Comparison of ENCODE assay signal across 2 cellular contexts in the genomic region with DNA sequence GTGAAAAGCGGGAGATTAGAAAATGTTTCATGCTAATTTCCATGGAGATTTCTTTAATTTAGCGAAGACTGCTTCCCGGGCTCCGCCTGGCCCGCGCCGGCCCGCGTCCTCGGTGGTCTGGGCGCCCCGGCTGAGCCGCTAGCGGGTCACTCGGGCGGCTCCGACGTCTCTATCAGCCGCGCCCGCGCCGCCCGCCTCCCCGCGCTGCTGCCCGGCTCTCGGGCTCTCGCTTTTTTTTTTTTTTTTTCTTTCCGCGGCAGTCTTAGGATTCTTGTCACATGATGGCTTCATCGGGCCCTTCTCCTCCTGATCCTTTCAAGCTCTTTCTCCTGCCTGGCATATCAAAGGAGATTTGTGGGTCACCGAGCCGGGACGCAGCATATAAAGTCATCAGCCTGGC.
TF ChIP-seq lines count a peak whose summit lies in the region.

No MANE protein-coding gene starts in this region.

TF ChIP-seq in H1, 55 proteins besides CTCF, POLR2A, EP300 and RAD21:
- TF ChIP-seq SUZ12 (IDR thresholded peaks at IDR 0.05; ENCODE audit: low read length) (0 out of 2 replicates have a peak, but pooled peaks have one; percentile 41), SIX5 (IDR thresholded peaks at IDR 0.05; ENCODE audit: low read depth, low read length) (no peak), SP2 (IDR thresholded peaks at IDR 0.05; ENCODE audit: low read length) (no peak), RBBP5 (IDR thresholded peaks at IDR 0.05; ENCODE audit: borderline replicate concordance, low read depth, low read length) (peak; percentile 32; the same call in 1 of the 2 replicates), KDM5A (IDR thresholded peaks at IDR 0.05; ENCODE audit: low read length) (no peak)
- TF ChIP-seq, protein P1, sequence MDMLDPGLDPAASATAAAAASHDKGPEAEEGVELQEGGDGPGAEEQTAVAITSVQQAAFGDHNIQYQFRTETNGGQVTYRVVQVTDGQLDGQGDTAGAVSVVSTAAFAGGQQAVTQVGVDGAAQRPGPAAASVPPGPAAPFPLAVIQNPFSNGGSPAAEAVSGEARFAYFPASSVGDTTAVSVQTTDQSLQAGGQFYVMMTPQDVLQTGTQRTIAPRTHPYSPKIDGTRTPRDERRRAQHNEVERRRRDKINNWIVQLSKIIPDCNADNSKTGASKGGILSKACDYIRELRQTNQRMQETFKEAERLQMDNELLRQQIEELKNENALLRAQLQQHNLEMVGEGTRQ (IDR thresholded peaks at IDR 0.05; ENCODE audit: low read length), result 0 out of 2 replicates have a peak, but pooled peaks have one; percentile 28
- TF ChIP-seq, protein P2, sequence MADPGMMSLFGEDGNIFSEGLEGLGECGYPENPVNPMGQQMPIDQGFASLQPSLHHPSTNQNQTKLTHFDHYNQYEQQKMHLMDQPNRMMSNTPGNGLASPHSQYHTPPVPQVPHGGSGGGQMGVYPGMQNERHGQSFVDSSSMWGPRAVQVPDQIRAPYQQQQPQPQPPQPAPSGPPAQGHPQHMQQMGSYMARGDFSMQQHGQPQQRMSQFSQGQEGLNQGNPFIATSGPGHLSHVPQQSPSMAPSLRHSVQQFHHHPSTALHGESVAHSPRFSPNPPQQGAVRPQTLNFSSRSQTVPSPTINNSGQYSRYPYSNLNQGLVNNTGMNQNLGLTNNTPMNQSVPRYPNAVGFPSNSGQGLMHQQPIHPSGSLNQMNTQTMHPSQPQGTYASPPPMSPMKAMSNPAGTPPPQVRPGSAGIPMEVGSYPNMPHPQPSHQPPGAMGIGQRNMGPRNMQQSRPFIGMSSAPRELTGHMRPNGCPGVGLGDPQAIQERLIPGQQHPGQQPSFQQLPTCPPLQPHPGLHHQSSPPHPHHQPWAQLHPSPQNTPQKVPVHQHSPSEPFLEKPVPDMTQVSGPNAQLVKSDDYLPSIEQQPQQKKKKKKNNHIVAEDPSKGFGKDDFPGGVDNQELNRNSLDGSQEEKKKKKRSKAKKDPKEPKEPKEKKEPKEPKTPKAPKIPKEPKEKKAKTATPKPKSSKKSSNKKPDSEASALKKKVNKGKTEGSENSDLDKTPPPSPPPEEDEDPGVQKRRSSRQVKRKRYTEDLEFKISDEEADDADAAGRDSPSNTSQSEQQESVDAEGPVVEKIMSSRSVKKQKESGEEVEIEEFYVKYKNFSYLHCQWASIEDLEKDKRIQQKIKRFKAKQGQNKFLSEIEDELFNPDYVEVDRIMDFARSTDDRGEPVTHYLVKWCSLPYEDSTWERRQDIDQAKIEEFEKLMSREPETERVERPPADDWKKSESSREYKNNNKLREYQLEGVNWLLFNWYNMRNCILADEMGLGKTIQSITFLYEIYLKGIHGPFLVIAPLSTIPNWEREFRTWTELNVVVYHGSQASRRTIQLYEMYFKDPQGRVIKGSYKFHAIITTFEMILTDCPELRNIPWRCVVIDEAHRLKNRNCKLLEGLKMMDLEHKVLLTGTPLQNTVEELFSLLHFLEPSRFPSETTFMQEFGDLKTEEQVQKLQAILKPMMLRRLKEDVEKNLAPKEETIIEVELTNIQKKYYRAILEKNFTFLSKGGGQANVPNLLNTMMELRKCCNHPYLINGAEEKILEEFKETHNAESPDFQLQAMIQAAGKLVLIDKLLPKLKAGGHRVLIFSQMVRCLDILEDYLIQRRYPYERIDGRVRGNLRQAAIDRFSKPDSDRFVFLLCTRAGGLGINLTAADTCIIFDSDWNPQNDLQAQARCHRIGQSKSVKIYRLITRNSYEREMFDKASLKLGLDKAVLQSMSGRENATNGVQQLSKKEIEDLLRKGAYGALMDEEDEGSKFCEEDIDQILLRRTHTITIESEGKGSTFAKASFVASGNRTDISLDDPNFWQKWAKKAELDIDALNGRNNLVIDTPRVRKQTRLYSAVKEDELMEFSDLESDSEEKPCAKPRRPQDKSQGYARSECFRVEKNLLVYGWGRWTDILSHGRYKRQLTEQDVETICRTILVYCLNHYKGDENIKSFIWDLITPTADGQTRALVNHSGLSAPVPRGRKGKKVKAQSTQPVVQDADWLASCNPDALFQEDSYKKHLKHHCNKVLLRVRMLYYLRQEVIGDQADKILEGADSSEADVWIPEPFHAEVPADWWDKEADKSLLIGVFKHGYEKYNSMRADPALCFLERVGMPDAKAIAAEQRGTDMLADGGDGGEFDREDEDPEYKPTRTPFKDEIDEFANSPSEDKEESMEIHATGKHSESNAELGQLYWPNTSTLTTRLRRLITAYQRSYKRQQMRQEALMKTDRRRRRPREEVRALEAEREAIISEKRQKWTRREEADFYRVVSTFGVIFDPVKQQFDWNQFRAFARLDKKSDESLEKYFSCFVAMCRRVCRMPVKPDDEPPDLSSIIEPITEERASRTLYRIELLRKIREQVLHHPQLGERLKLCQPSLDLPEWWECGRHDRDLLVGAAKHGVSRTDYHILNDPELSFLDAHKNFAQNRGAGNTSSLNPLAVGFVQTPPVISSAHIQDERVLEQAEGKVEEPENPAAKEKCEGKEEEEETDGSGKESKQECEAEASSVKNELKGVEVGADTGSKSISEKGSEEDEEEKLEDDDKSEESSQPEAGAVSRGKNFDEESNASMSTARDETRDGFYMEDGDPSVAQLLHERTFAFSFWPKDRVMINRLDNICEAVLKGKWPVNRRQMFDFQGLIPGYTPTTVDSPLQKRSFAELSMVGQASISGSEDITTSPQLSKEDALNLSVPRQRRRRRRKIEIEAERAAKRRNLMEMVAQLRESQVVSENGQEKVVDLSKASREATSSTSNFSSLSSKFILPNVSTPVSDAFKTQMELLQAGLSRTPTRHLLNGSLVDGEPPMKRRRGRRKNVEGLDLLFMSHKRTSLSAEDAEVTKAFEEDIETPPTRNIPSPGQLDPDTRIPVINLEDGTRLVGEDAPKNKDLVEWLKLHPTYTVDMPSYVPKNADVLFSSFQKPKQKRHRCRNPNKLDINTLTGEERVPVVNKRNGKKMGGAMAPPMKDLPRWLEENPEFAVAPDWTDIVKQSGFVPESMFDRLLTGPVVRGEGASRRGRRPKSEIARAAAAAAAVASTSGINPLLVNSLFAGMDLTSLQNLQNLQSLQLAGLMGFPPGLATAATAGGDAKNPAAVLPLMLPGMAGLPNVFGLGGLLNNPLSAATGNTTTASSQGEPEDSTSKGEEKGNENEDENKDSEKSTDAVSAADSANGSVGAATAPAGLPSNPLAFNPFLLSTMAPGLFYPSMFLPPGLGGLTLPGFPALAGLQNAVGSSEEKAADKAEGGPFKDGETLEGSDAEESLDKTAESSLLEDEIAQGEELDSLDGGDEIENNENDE (IDR thresholded peaks at IDR 0.05; ENCODE audit: insufficient replicate concordance, low read length), result peak; percentile 28

TF ChIP-seq in GM12891, 5 proteins besides CTCF, POLR2A, EP300 and RAD21:
- no peak for TF ChIP-seq POLR2AphosphoS5 (IDR thresholded peaks at IDR 0.05; ENCODE audit: low read depth, low read length)
- no peak for TF ChIP-seq TAF1 (IDR thresholded peaks at IDR 0.05; ENCODE audit: low read depth, low read length)
- TF ChIP-seq POU2F2 (IDR thresholded peaks at IDR 0.05; ENCODE audit: low read depth, low read length), result no peak
- no peak for TF ChIP-seq PAX5 (IDR thresholded peaks at IDR 0.05; ENCODE audit: insufficient read depth, low read length, severe bottlenecking)
- no peak for TF ChIP-seq SPI1 (IDR thresholded peaks at IDR 0.05; ENCODE audit: low read depth, low read length)
